ENCODE assay signal across 18 cellular contexts in the genomic region with DNA sequence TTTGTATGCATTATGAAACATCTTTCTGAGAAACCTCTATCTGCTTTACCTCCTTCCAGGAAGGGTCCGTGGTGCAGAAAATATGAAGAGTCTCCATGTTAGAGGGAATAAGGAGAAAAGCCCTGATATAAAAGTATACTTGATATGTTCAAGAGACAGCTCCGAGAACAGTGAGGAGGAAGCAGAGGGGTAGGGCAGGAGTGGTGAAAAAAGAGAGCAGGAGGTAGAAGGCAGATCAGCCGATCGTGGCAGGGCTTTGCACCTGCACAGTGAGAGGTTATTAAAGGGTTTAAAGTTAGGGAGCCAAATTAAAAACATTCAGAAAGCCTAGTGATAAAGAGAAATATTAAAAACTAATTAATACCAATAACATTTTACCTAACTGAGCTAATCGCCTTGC.
DNase-seq lines count a peak whose midpoint lies in the region; ATAC-seq and TF ChIP-seq lines count a peak whose summit lies in the region.
"Had no signal": no experiment of that assay in that cellular context is flagged by ENCODE, and none has a peak within 500 bp of the region (broad histone marks: within the 10 kb centered on the region; RNA-seq: fewer than 3 reads in every experiment).

No MANE protein-coding gene starts in this region.

- H3K4me1 Mint-ChIP-seq in Calu3 (ENCODE audit: low read depth, unreplicated experiment) (peaks cover 52% of the 10 kb centered on the region), endothelial cell (ENCODE audit: unreplicated experiment) (peaks cover 44% of the 10 kb centered on the region), neural progenitor cell (peaks cover 67% of the 10 kb centered on the region)
- H3K4me1 Mint-ChIP-seq: activated B cell treated with CpG ODN at 0.5 μM for 24 hours; CD14-positive monocyte; naive thymus-derived CD8-positive, alpha-beta T cell had no signal

- intact Hi-C loops in Calu3 (cut with micrococcal nuclease; ENCODE audit: unreplicated experiment) = loop anchor here (2.0 kb wide), 1 partner anchor 216 kb away; no protein-coding TSS in a partner anchor

- no peak for TF ChIP-seq CTCF in Calu3 (IDR thresholded peaks at IDR 0.05; ENCODE audit: unreplicated experiment)
- no peak for TF ChIP-seq CTCF in endothelial cell (IDR thresholded peaks at IDR 0.05; ENCODE audit: unreplicated experiment)
- TF ChIP-seq CTCF in neural progenitor cell (IDR thresholded peaks at IDR 0.05) = no peak

- H4K20me1 ChIP-seq in neural progenitor cell (ENCODE audit: low read depth) = no peaks in the 10 kb centered on the region

- H3K4me3 ChIP-seq in SJSA1 (no peak overlapping the region), neural progenitor cell (no peak overlapping the region)

- no peaks in the 10 kb centered on the region for H3K36me3 Mint-ChIP-seq in Calu3 (ENCODE audit: insufficient read depth, unreplicated experiment)
- peaks cover 11% of the 10 kb centered on the region for H3K36me3 Mint-ChIP-seq in endothelial cell (ENCODE audit: low read depth, unreplicated experiment)
- peaks cover 7% of the 10 kb centered on the region for H3K36me3 Mint-ChIP-seq in neural progenitor cell
- H3K36me3 Mint-ChIP-seq in activated naive CD4-positive, alpha-beta T cell treated with anti-CD3 and anti-CD28 coated beads, Interleukin-2, amount 50 U/mL, for 72 hours = peaks cover 0 to 9% of the 10 kb centered on the region in 2 donors
- H3K36me3 Mint-ChIP-seq: activated CD4-positive, alpha-beta memory T cell treated with anti-CD3 and anti-CD28 coated beads for 36 hours; CD14-positive monocyte; naive thymus-derived CD8-positive, alpha-beta T cell had no signal

- H3F3A ChIP-seq in neural progenitor cell (ENCODE audit: low read depth) = no peaks in the 10 kb centered on the region

- H3K36me3 ChIP-seq in SJSA1 = no peaks in the 10 kb centered on the region
- no peaks in the 10 kb centered on the region for H3K36me3 ChIP-seq in neural progenitor cell

- H3K27me3 ChIP-seq in SJSA1 (replicated peaks) (no peaks in the 10 kb centered on the region), neural progenitor cell (no peaks in the 10 kb centered on the region)

- H3K79me2 ChIP-seq in neural progenitor cell (ENCODE audit: low read depth) = no peaks in the 10 kb centered on the region

- H3K27ac ChIP-seq in SJSA1 (peak overlapping the region; percentile 89), neural progenitor cell (no peak overlapping the region)
- H3K27ac ChIP-seq: HL-60 had no signal

- no peak for ATAC-seq in activated naive CD4-positive, alpha-beta T cell treated with anti-CD3 and anti-CD28 coated beads, Interleukin-2, amount 50 U/mL, for 72 hours
- no peak for ATAC-seq in GM18909 (IDR thresholded peaks at IDR 0.05; ENCODE audit: poor library complexity, unreplicated experiment)
- ATAC-seq: naive thymus-derived CD8-positive, alpha-beta T cell had no signal

- DNase-seq in Calu3 (no peak), SJSA1 (ENCODE audit: low read depth in 1 of 2, low spot score in 2 of 2) (no peak), endothelial cell (ENCODE audit: low spot score) (no peak), neural progenitor cell (ENCODE audit: low spot score) (no peak), NCI-H2227 (lab: John Stamatoyannopoulos, UW; ENCODE audit: unreplicated experiment) (no peak), NOMO-1 treated with DMSO at 0.1 percent for 48 hours (lab: John Stamatoyannopoulos, UW; ENCODE audit: unreplicated experiment) (no peak)
- no peak for DNase-seq in activated naive CD4-positive, alpha-beta T cell treated with anti-CD3 and anti-CD28 coated beads, Interleukin-2, amount 50 U/mL, for 72 hours (ENCODE audit: low spot score in 2 of 2)
- DNase-seq: activated B cell treated with CpG ODN at 0.5 μM for 24 hours; activated CD4-positive, alpha-beta memory T cell treated with anti-CD3 and anti-CD28 coated beads for 36 hours; DMS 273 treated with DMSO at 0.1 percent for 48 hours; H7; KG1; naive thymus-derived CD8-positive, alpha-beta T cell; NCI-H1930; substantia nigra had no signal

- H3K4me3 Mint-ChIP-seq in Calu3 (ENCODE audit: low read depth, unreplicated experiment) = no peak overlapping the region
- no peak overlapping the region for H3K4me3 Mint-ChIP-seq in endothelial cell (ENCODE audit: unreplicated experiment)
- H3K4me3 Mint-ChIP-seq in neural progenitor cell = peak overlapping the region; percentile 33
- H3K4me3 Mint-ChIP-seq: activated B cell treated with CpG ODN at 0.5 μM for 24 hours; activated CD4-positive, alpha-beta memory T cell treated with anti-CD3 and anti-CD28 coated beads for 36 hours; CD14-positive monocyte; naive thymus-derived CD8-positive, alpha-beta T cell had no signal

- no TSS peak for BruUV-seq in Calu3 (replicated peaks; lab: Mats Ljungman, UMichigan)

- no peak overlapping the region for H3K4me2 ChIP-seq in neural progenitor cell

- CTCF ChIA-PET in Calu3 (lab: Charles Lee) = interaction anchor here (1.0 kb wide), 1 partner anchor 421 kb away, joined by 3 read pairs; no protein-coding TSS in a partner anchor

- H3K9me3 Mint-ChIP-seq in Calu3 (ENCODE audit: low read depth, unreplicated experiment) (peaks cover 2% of the 10 kb centered on the region), endothelial cell (ENCODE audit: unreplicated experiment) (no peaks in the 10 kb centered on the region), neural progenitor cell (peaks cover 5% of the 10 kb centered on the region)
- H3K9me3 Mint-ChIP-seq in activated naive CD4-positive, alpha-beta T cell treated with anti-CD3 and anti-CD28 coated beads, Interleukin-2, amount 50 U/mL, for 72 hours = peaks cover 14 to 24% of the 10 kb centered on the region in 2 donors

- H2AFZ ChIP-seq in neural progenitor cell (replicated peaks) = peak overlapping the region; percentile 9

- no peak overlapping the region for H3K9ac ChIP-seq in neural progenitor cell

- H3K27ac Mint-ChIP-seq in Calu3 (ENCODE audit: unreplicated experiment) (peak overlapping the region; percentile 72), endothelial cell (ENCODE audit: unreplicated experiment) (peak overlapping the region; percentile 72), neural progenitor cell (peak overlapping the region; percentile 90)
- H3K27ac Mint-ChIP-seq in activated naive CD4-positive, alpha-beta T cell treated with anti-CD3 and anti-CD28 coated beads, Interleukin-2, amount 50 U/mL, for 72 hours = no peak overlapping the region
- H3K27ac Mint-ChIP-seq: activated B cell treated with CpG ODN at 0.5 μM for 24 hours; activated CD4-positive, alpha-beta memory T cell treated with anti-CD3 and anti-CD28 coated beads for 36 hours; CD14-positive monocyte; naive thymus-derived CD8-positive, alpha-beta T cell had no signal

- H3K27me3 Mint-ChIP-seq in Calu3 (ENCODE audit: unreplicated experiment) (no peaks in the 10 kb centered on the region), endothelial cell (ENCODE audit: unreplicated experiment) (peaks cover 4% of the 10 kb centered on the region), neural progenitor cell (ENCODE audit: insufficient read depth, low read depth) (no peaks in the 10 kb centered on the region)
- H3K27me3 Mint-ChIP-seq: activated B cell treated with CpG ODN at 0.5 μM for 24 hours; activated CD4-positive, alpha-beta memory T cell treated with anti-CD3 and anti-CD28 coated beads for 36 hours had no signal

- H3K9me3 ChIP-seq in SJSA1 (replicated peaks) (no peaks in the 10 kb centered on the region), neural progenitor cell (ENCODE audit: low read depth) (no peaks in the 10 kb centered on the region)

- H3K4me1 ChIP-seq in SJSA1 (replicated peaks) = peaks cover 39% of the 10 kb centered on the region
- peaks cover 7% of the 10 kb centered on the region for H3K4me1 ChIP-seq in neural progenitor cell

Comparison
In these comparisons a context has a peak if more than half of its experiments do, and no peak if none do; other contexts are left out.
1. H3K27ac Mint-ChIP-seq: peak in Calu3 (single experiment), endothelial cell (single experiment) and neural progenitor cell (single experiment); none in activated naive CD4-positive, alpha-beta T cell treated with anti-CD3 and anti-CD28 coated beads, Interleukin-2, amount 50 U/mL, for 72 hours (0 of 2).